Comparison of ENCODE assay signal across 16 cellular contexts in genomic region chr19:51354103-51354741, GRCh38. TPM values are rescaled to one million over a fixed set of nuclear protein-coding genes. Genes with fewer than 3 reads are reported as not detected.
DNase-seq lines count a peak whose midpoint lies in the region; ATAC-seq and TF ChIP-seq lines count a peak whose summit lies in the region.
"Had no signal": no experiment of that assay in that cellular context is flagged by ENCODE, and none has a peak within 500 bp of the region (broad histone marks: within the 10 kb centered on the region; RNA-seq: fewer than 3 reads in every experiment).

No MANE protein-coding gene starts in this region.

- no peak overlapping the region for H3K4me3 Mint-ChIP-seq in activated naive CD4-positive, alpha-beta T cell treated with anti-CD3 and anti-CD28 coated beads, Interleukin-2, amount 10 ng/mL, durations not matched to agents 7 days and 5 days
- no peak overlapping the region for H3K4me3 Mint-ChIP-seq in activated CD4-positive, alpha-beta memory T cell treated with anti-CD3 and anti-CD28 coated beads for 36 hours
- no peak overlapping the region for H3K4me3 Mint-ChIP-seq in stimulated activated naive B cell treated with anti-CD40 and anti-IgM and Interleukin-4, amounts not matched to agents 10 μg/mL and 1 μg/mL and 100 μg/mL, for 72 hours

- TF ChIP-seq CTCF in GM20000 (IDR thresholded peaks at IDR 0.05; ENCODE audit: extremely low read depth, missing control alignments) (no peak), OCI-LY7 (conservative IDR thresholded peaks at IDR 0.05; ENCODE audit: low read length) (no peak)

- ATAC-seq in stimulated activated naive B cell treated with anti-CD40 and anti-IgM and Interleukin-4, amounts not matched to agents 10 μg/mL and 1 μg/mL and 100 μg/mL, for 72 hours (replicated peaks): no peak

- no TSS peak for BruUV-seq in OCI-LY7 (replicated peaks; lab: Mats Ljungman, UMichigan)

- peaks cover 38% of the 10 kb centered on the region for H3K36me3 Mint-ChIP-seq in activated naive CD4-positive, alpha-beta T cell treated with anti-CD3 and anti-CD28 coated beads, Interleukin-2, amount 10 ng/mL, durations not matched to agents 7 days and 5 days
- peaks cover 38% of the 10 kb centered on the region for H3K36me3 Mint-ChIP-seq in activated CD4-positive, alpha-beta memory T cell treated with anti-CD3 and anti-CD28 coated beads for 36 hours
- peaks cover 45 to 51% of the 10 kb centered on the region in 2 donors for H3K36me3 Mint-ChIP-seq in stimulated activated naive B cell treated with anti-CD40 and anti-IgM and Interleukin-4, amounts not matched to agents 10 μg/mL and 1 μg/mL and 100 μg/mL, for 72 hours

- H4K20me1 ChIP-seq in OCI-LY7 (ENCODE audit: insufficient read depth, low read length): no peaks in the 10 kb centered on the region

- H3K27me3 ChIP-seq in iPS-20b (ENCODE audit: insufficient read depth, low read length): no peaks in the 10 kb centered on the region
- H3K27me3 ChIP-seq: heart right ventricle had no signal

- H3K27ac ChIP-seq in iPS-20b (ENCODE audit: low read length): no peak overlapping the region
- H3K27ac ChIP-seq in OCI-LY7 (ENCODE audit: low read depth, low read length, poor library complexity, severe bottlenecking): no peak overlapping the region
- H3K27ac ChIP-seq: heart right ventricle, thoracic aorta had no signal

- H3K36me3 ChIP-seq in iPS-20b (ENCODE audit: insufficient read depth, low read depth, low read length) (peaks cover 7% of the 10 kb centered on the region; the same call in 1 of the 2 replicates), OCI-LY7 (ENCODE audit: insufficient read depth, low read length) (no peaks in the 10 kb centered on the region)

- H3K27ac Mint-ChIP-seq in activated naive CD4-positive, alpha-beta T cell treated with anti-CD3 and anti-CD28 coated beads, Interleukin-2, amount 10 ng/mL, durations not matched to agents 7 days and 5 days: peak overlapping the region; percentile 69
- peak overlapping the region; percentile 88 for H3K27ac Mint-ChIP-seq in activated CD4-positive, alpha-beta memory T cell treated with anti-CD3 and anti-CD28 coated beads for 36 hours
- peak overlapping the region; percentile 56 for H3K27ac Mint-ChIP-seq in stimulated activated naive B cell treated with anti-CD40 and anti-IgM and Interleukin-4, amounts not matched to agents 10 μg/mL and 1 μg/mL and 100 μg/mL, for 72 hours

- peak overlapping the region; percentile 21; the same call in 1 of the 2 replicates for H3K9ac ChIP-seq in iPS-20b (ENCODE audit: low read depth, low read length)
- H3K9ac ChIP-seq: SK-N-SH had no signal

- no peaks in the 10 kb centered on the region for H3K79me2 ChIP-seq in OCI-LY7 (ENCODE audit: insufficient read depth, low read depth, low read length)

- POLR2A ChIA-PET in activated CD4-positive, alpha-beta memory T cell treated with anti-CD3 and anti-CD28 coated beads for 36 hours (lab: Charles Lee): interaction anchor here (0.8 to 1.2 kb wide), 2 partner anchors 11 to 13 kb away, joined by 3 read pairs; no protein-coding TSS in a partner anchor
- POLR2A ChIA-PET in OCI-LY7 (lab: Charles Lee): interaction anchor here (0.8 kb wide), 1 partner anchor 11 kb away, joined by 3 read pairs; no protein-coding TSS in a partner anchor

- no peak overlapping the region for H3K4me2 ChIP-seq in OCI-LY7 (ENCODE audit: low read length)
- H3K4me2 ChIP-seq: SK-N-SH had no signal

- H3K4me1 ChIP-seq in iPS-20b (ENCODE audit: insufficient read depth, low read length): peaks cover 7% of the 10 kb centered on the region; the same call in 1 of the 2 replicates
- no peaks in the 10 kb centered on the region for H3K4me1 ChIP-seq in OCI-LY7 (ENCODE audit: insufficient read depth, low read length, poor library complexity, severe bottlenecking)

- intact Hi-C loops in activated CD4-positive, alpha-beta memory T cell treated with anti-CD3 and anti-CD28 coated beads for 36 hours (cut with micrococcal nuclease): no loop called here
- intact Hi-C loops in OCI-LY7 (cut with micrococcal nuclease; ENCODE audit: unreplicated experiment): no loop called here

- H3K4me1 Mint-ChIP-seq in activated naive CD4-positive, alpha-beta T cell treated with anti-CD3 and anti-CD28 coated beads, Interleukin-2, amount 10 ng/mL, durations not matched to agents 7 days and 5 days: peaks cover 27% of the 10 kb centered on the region
- peaks cover 27% of the 10 kb centered on the region for H3K4me1 Mint-ChIP-seq in activated CD4-positive, alpha-beta memory T cell treated with anti-CD3 and anti-CD28 coated beads for 36 hours (ENCODE audit: low read depth)
- peaks cover 0 to 5% of the 10 kb centered on the region in 2 donors for H3K4me1 Mint-ChIP-seq in stimulated activated naive B cell treated with anti-CD40 and anti-IgM and Interleukin-4, amounts not matched to agents 10 μg/mL and 1 μg/mL and 100 μg/mL, for 72 hours

- no peaks in the 10 kb centered on the region for H3K9me2 ChIP-seq in OCI-LY7 (ENCODE audit: insufficient read depth, low read length)
- H3K9me2 ChIP-seq: SK-N-SH had no signal

- no peaks in the 10 kb centered on the region for H3K9me3 ChIP-seq in iPS-20b (ENCODE audit: insufficient read depth, low read depth, low read length)
- no peaks in the 10 kb centered on the region for H3K9me3 ChIP-seq in OCI-LY7 (ENCODE audit: low read length)
- H3K9me3 ChIP-seq: heart right ventricle, SK-N-SH, thoracic aorta had no signal

- no peak overlapping the region for H2AFZ ChIP-seq in OCI-LY7 (ENCODE audit: low read length)

- CTCF ChIA-PET in activated naive CD4-positive, alpha-beta T cell treated with anti-CD3 and anti-CD28 coated beads, Interleukin-2, amount 10 ng/mL, durations not matched to agents 7 days and 5 days (lab: Charles Lee): interaction anchor here (0.7 to 1.2 kb wide), 3 partner anchors 10 to 53 kb away, joined by 3 to 4 read pairs (median 3); no protein-coding TSS in a partner anchor
- CTCF ChIA-PET in activated CD4-positive, alpha-beta memory T cell treated with anti-CD3 and anti-CD28 coated beads for 36 hours (lab: Charles Lee): interaction anchor here (1.2 to 1.6 kb wide), 2 partner anchors 11 to 44 kb away, joined by 4 to 5 read pairs; no protein-coding TSS in a partner anchor
- CTCF ChIA-PET in OCI-LY7 (lab: Charles Lee; ENCODE audit: unreplicated experiment): no interaction called here

- DNase-seq in activated naive CD4-positive, alpha-beta T cell treated with anti-CD3 and anti-CD28 coated beads, Interleukin-2, amount 10 ng/mL, durations not matched to agents 7 days and 5 days: no peak
- DNase-seq in activated naive CD4-positive, alpha-beta T cell (lab: John Stamatoyannopoulos, UW): no peak
- DNase-seq in activated CD4-positive, alpha-beta memory T cell treated with anti-CD3 and anti-CD28 coated beads for 36 hours: no peak
- no peak for DNase-seq in stimulated activated naive B cell treated with anti-CD40 and anti-IgM and Interleukin-4, amounts not matched to agents 10 μg/mL and 1 μg/mL and 100 μg/mL, for 72 hours
- DNase-seq in GM20000 (ENCODE audit: low spot score): no peak
- no peak for DNase-seq in putamen (ENCODE audit: low spot score)
- no peak for DNase-seq in OCI-LY7 (ENCODE audit: low spot score)
- DNase-seq: activated CD4-positive, alpha-beta T cell treated with anti-CD3 and anti-CD28 coated beads for 4 hours; amniotic stem cell; heart right ventricle; NCI-H1092 had no signal

- H3K27me3 Mint-ChIP-seq in activated naive CD4-positive, alpha-beta T cell treated with anti-CD3 and anti-CD28 coated beads, Interleukin-2, amount 10 ng/mL, durations not matched to agents 7 days and 5 days: no peaks in the 10 kb centered on the region
- no peaks in the 10 kb centered on the region for H3K27me3 Mint-ChIP-seq in activated CD4-positive, alpha-beta memory T cell treated with anti-CD3 and anti-CD28 coated beads for 36 hours
- H3K27me3 Mint-ChIP-seq in stimulated activated naive B cell treated with anti-CD40 and anti-IgM and Interleukin-4, amounts not matched to agents 10 μg/mL and 1 μg/mL and 100 μg/mL, for 72 hours: no peaks in the 10 kb centered on the region

- no peaks in the 10 kb centered on the region for H3K9me3 Mint-ChIP-seq in activated naive CD4-positive, alpha-beta T cell treated with anti-CD3 and anti-CD28 coated beads, Interleukin-2, amount 10 ng/mL, durations not matched to agents 7 days and 5 days
- no peaks in the 10 kb centered on the region for H3K9me3 Mint-ChIP-seq in activated CD4-positive, alpha-beta memory T cell treated with anti-CD3 and anti-CD28 coated beads for 36 hours
- no peaks in the 10 kb centered on the region for H3K9me3 Mint-ChIP-seq in stimulated activated naive B cell treated with anti-CD40 and anti-IgM and Interleukin-4, amounts not matched to agents 10 μg/mL and 1 μg/mL and 100 μg/mL, for 72 hours

- H3K4me3 ChIP-seq in iPS-20b (ENCODE audit: low read length) (no peak overlapping the region), OCI-LY7 (ENCODE audit: low read depth, low read length, poor library complexity, severe bottlenecking) (no peak overlapping the region)
- H3K4me3 ChIP-seq: heart right ventricle, lung, thoracic aorta had no signal

RNA-seq across cellular contexts. Expression of gene ETFB, which starts 12.0 kb away (rescaled TPM):
- 100 to 1,000 TPM; 190 to 193 TPM for total RNA-seq in activated CD4-positive, alpha-beta memory T cell treated with anti-CD3 and anti-CD28 coated beads for 36 hours
- total RNA-seq in OCI-LY7 (2014; rRNA removed; shearing (Covaris generic)): 58.2 and 64.1 TPM in 2 replicates
- total RNA-seq in OCI-LY7 (2022): 58.5 and 71.6 TPM in 2 replicates

RNA-seq across cellular contexts. Expression of gene VSIG10L, which starts 12.3 kb away (rescaled TPM):
- 1 to 10 TPM; 3.2 to 3.5 TPM for total RNA-seq in activated CD4-positive, alpha-beta memory T cell treated with anti-CD3 and anti-CD28 coated beads for 36 hours
- 0.09 and 0.72 TPM in 2 replicates for total RNA-seq in OCI-LY7 (2014; rRNA removed; shearing (Covaris generic))
- 1.6 and 2.3 TPM in 2 replicates for total RNA-seq in OCI-LY7 (2022)

RNA-seq across cellular contexts. Expression of gene CLDND2, which starts 14.6 kb away (rescaled TPM):
- total RNA-seq in activated CD4-positive, alpha-beta memory T cell treated with anti-CD3 and anti-CD28 coated beads for 36 hours: 1 to 10 TPM; 2.8 to 4.8 TPM
- not detected in 2 replicates for total RNA-seq in OCI-LY7 (2014; rRNA removed; shearing (Covaris generic))
- 1.4 and 1.9 TPM in 2 replicates for total RNA-seq in OCI-LY7 (2022)
- total RNA-seq: thoracic aorta had no signal

RNA-seq across cellular contexts. Expression of gene NKG7, which starts 18.2 kb away (rescaled TPM):
- 100 to 1,000 TPM; 140 to 149 TPM for total RNA-seq in activated CD4-positive, alpha-beta memory T cell treated with anti-CD3 and anti-CD28 coated beads for 36 hours
- not detected in 2 replicates for total RNA-seq in OCI-LY7 (2014; rRNA removed; shearing (Covaris generic))
- not detected in 2 replicates for total RNA-seq in OCI-LY7 (2022)
- total RNA-seq: endothelial cell of umbilical vein had no signal

RNA-seq across cellular contexts. Expression of gene LIM2, which starts 33.6 kb away (rescaled TPM):
- total RNA-seq in activated CD4-positive, alpha-beta memory T cell treated with anti-CD3 and anti-CD28 coated beads for 36 hours: under 1 TPM; 0.36 to 0.64 TPM
- not detected in 2 replicates for total RNA-seq in OCI-LY7 (2014; rRNA removed; shearing (Covaris generic))
- total RNA-seq in OCI-LY7 (2022): not detected in 2 replicates
- total RNA-seq: endothelial cell of umbilical vein, heart right ventricle, lung, thoracic aorta had no signal
